8 cellular contexts compared by ENCODE assay signal in genomic region chr7:28408105-28408973, GRCh38. TPM values are rescaled to one million over a fixed set of nuclear protein-coding genes. Genes with fewer than 3 reads are reported as not detected.
DNase-seq lines count a peak whose midpoint lies in the region; ATAC-seq and TF ChIP-seq lines count a peak whose summit lies in the region.

No MANE protein-coding gene starts in this region.

- H3K9me3 ChIP-seq in BE2C (no peaks in the 10 kb centered on the region), Panc1 (ENCODE audit: control insufficient read depth, insufficient read depth, low read depth, low read length) (no peaks in the 10 kb centered on the region), esophagus muscularis mucosa (no peaks in the 10 kb centered on the region), neural cell (ENCODE audit: low read length) (no peaks in the 10 kb centered on the region)

- H3K4me1 ChIP-seq in BE2C, result peaks cover 4% of the 10 kb centered on the region; the same call in 1 of the 2 replicates
- peaks cover 12% of the 10 kb centered on the region for H3K4me1 ChIP-seq in Panc1 (ENCODE audit: control insufficient read depth, insufficient read depth, low read length)
- peaks cover 29 to 57% (median 49%) of the 10 kb centered on the region in 4 donors for H3K4me1 ChIP-seq in esophagus muscularis mucosa

- CTCF ChIA-PET in Panc1 (lab: Charles Lee), result no interaction called here

- H3K27me3 ChIP-seq in BE2C (peaks cover 45% of the 10 kb centered on the region), Panc1 (ENCODE audit: control insufficient read depth, insufficient read depth, low read length) (peaks cover 33% of the 10 kb centered on the region), esophagus muscularis mucosa (no peaks in the 10 kb centered on the region), neural cell (ENCODE audit: insufficient read depth, low read depth, low read length) (peaks cover 36% of the 10 kb centered on the region)

- H3K36me3 ChIP-seq in BE2C (no peaks in the 10 kb centered on the region), Panc1 (ENCODE audit: control insufficient read depth, insufficient read depth, low read length) (no peaks in the 10 kb centered on the region; the same call in 1 of the 2 replicates), esophagus muscularis mucosa (no peaks in the 10 kb centered on the region), neural cell (ENCODE audit: insufficient read depth, low read length) (no peaks in the 10 kb centered on the region)

- peak overlapping the region; percentile 49 for H3K9ac ChIP-seq in neural cell (ENCODE audit: low read length)

- ATAC-seq in Panc1, result 0 out of 2 replicates have a peak, but pooled peaks have one; percentile 6
- ATAC-seq in GM18505 (IDR thresholded peaks at IDR 0.05; ENCODE audit: unreplicated experiment), result no peak
- ATAC-seq in HG03159 (IDR thresholded peaks at IDR 0.05; ENCODE audit: unreplicated experiment), result no peak

- H2AFZ ChIP-seq in neural cell (ENCODE audit: low read depth, low read length), result no peak overlapping the region

- intact Hi-C loops in Panc1 (cut with micrococcal nuclease; ENCODE audit: unreplicated experiment), result no loop called here
- intact Hi-C loops in esophagus muscularis mucosa (cut with DNase I), result loop anchor here (5.0 kb wide), 1 partner anchor 274 kb away; no protein-coding TSS in a partner anchor

- peaks cover 7% of the 10 kb centered on the region for H3F3A ChIP-seq in neural cell (ENCODE audit: insufficient read depth, low read length, poor library complexity, severe bottlenecking)

- no peak for TF ChIP-seq POLR2A in esophagus muscularis mucosa (IDR thresholded peaks at IDR 0.05; ENCODE audit: low read depth)
- TF ChIP-seq POLR2A in GM18505 (IDR thresholded peaks at IDR 0.05; ENCODE audit: borderline replicate concordance, extremely low read depth, insufficient read depth, insufficient read length), result no peak

- no peaks in the 10 kb centered on the region for H4K20me1 ChIP-seq in neural cell (ENCODE audit: insufficient read depth)

- BruUV-seq in Panc1 (replicated peaks; lab: Mats Ljungman, UMichigan), result no TSS peak

- in situ Hi-C loops in Panc1 (cut with HindIII; ENCODE audit: low pct_unique_long_range_greater_than_20kb, low sequenced_read_pairs), result no loop called here

- H3K4me2 ChIP-seq in neural cell (ENCODE audit: low read length), result no peak overlapping the region

- WGBS in esophagus muscularis mucosa, result 41% methylated on average over 22 of the region's 27 CpGs

- TF ChIP-seq CTCF in BE2C (IDR thresholded peaks at IDR 0.05; ENCODE audit: low read depth, low read length) (no peak), Panc1 (IDR thresholded peaks at IDR 0.05) (no peak), esophagus muscularis mucosa (IDR thresholded peaks at IDR 0.05) (no peak), neural cell (IDR thresholded peaks at IDR 0.05; ENCODE audit: poor library complexity, severe bottlenecking) (no peak)

- TF ChIP-seq EP300 in esophagus muscularis mucosa (IDR thresholded peaks at IDR 0.05) (no peak), neural cell (conservative IDR thresholded peaks at IDR 0.05; ENCODE audit: poor library complexity, severe bottlenecking) (no peak)

- H3K27ac ChIP-seq in Panc1 (ENCODE audit: low read length), result no peak overlapping the region
- H3K27ac ChIP-seq in esophagus muscularis mucosa (replicated peaks in 1 of 4), result peak overlapping the region; percentile 91 to 93 (median 92)
- H3K27ac ChIP-seq in neural cell (ENCODE audit: low read length), result no peak overlapping the region

- POLR2A ChIA-PET in Panc1 (lab: Charles Lee), result no interaction called here

- no peak for TF ChIP-seq RAD21 in neural cell (conservative IDR thresholded peaks at IDR 0.05)

- H3K9me2 ChIP-seq in neural cell (ENCODE audit: insufficient read depth, low read length), result no peaks in the 10 kb centered on the region

- H3K4me3 ChIP-seq in BE2C (ENCODE audit: low read depth, low read length), result peak overlapping the region; percentile 79
- peak overlapping the region in 1 of 2 experiments; percentile 72; a peak in 1 of 4 replicates for H3K4me3 ChIP-seq in Panc1 (ENCODE audit: low read depth in 2 of 2, low read length in 2 of 2)
- H3K4me3 ChIP-seq in esophagus muscularis mucosa, result peak overlapping the region; percentile 65 to 85 (median 76)
- H3K4me3 ChIP-seq in neural cell (ENCODE audit: low read length), result peak overlapping the region; percentile 90

- DNase-seq in BE2C (peak; percentile 20), Panc1 (ENCODE audit: low read depth, low spot score) (no peak), esophagus muscularis mucosa (ENCODE audit: extremely low spot score) (no peak), NCI-H1092 (lab: John Stamatoyannopoulos, UW) (no peak), kidney tubule cell (ENCODE audit: low spot score) (no peak)

- peaks cover 4% of the 10 kb centered on the region for H3K79me2 ChIP-seq in neural cell (replicated peaks; ENCODE audit: insufficient read depth, low read length)

TF ChIP-seq in neural cell, 6 proteins besides CTCF, POLR2A, EP300 and RAD21:
- TF ChIP-seq MXI1 (conservative IDR thresholded peaks at IDR 0.05; ENCODE audit: poor library complexity, severe bottlenecking) (no peak), SMC3 (conservative IDR thresholded peaks at IDR 0.05; ENCODE audit: poor library complexity) (no peak), EZH2 (IDR thresholded peaks at IDR 0.05; ENCODE audit: borderline replicate concordance, insufficient read depth, low read length, poor library complexity, severe bottlenecking) (no peak), REST (IDR thresholded peaks at IDR 0.05; ENCODE audit: borderline replicate concordance) (no peak), POLR2AphosphoS5 (IDR thresholded peaks at IDR 0.05) (no peak), TAF1 (IDR thresholded peaks at IDR 0.05; ENCODE audit: low read depth) (no peak)
TF ChIP-seq in neural cell: peak in this region for 0.

RNA-seq across cellular contexts. Expression of gene CREB5, which starts 4.0 kb away (rescaled TPM):
- polyA plus RNA-seq in BE2C (2012; ENCODE audit: insufficient read depth, insufficient read length, low read depth), result 5.6 TPM
- 3.1 TPM for total RNA-seq in Panc1 (2021; ENCODE audit: unreplicated experiment)
- polyA plus RNA-seq in Panc1 (2012; ENCODE audit: insufficient read length), result 5.4 TPM
- 10 to 100 TPM in 2 of 4 donors, 1 to 10 TPM in 2; 6.6 to 18.6 (median 12.6) TPM for total RNA-seq in esophagus muscularis mucosa
- 3.2 and 3.7 TPM in 2 replicates for polyA plus RNA-seq in neural cell
- polyA minus RNA-seq in neural cell, result 7.8 and 9.3 TPM in 2 replicates

Comparison
In these comparisons a context has a peak if more than half of its experiments do, and no peak if none do; other contexts are left out.
1. H3K27ac ChIP-seq: peak in esophagus muscularis mucosa (4 of 4); none in Panc1 (single experiment) and neural cell (single experiment).